In the genomic region with DNA sequence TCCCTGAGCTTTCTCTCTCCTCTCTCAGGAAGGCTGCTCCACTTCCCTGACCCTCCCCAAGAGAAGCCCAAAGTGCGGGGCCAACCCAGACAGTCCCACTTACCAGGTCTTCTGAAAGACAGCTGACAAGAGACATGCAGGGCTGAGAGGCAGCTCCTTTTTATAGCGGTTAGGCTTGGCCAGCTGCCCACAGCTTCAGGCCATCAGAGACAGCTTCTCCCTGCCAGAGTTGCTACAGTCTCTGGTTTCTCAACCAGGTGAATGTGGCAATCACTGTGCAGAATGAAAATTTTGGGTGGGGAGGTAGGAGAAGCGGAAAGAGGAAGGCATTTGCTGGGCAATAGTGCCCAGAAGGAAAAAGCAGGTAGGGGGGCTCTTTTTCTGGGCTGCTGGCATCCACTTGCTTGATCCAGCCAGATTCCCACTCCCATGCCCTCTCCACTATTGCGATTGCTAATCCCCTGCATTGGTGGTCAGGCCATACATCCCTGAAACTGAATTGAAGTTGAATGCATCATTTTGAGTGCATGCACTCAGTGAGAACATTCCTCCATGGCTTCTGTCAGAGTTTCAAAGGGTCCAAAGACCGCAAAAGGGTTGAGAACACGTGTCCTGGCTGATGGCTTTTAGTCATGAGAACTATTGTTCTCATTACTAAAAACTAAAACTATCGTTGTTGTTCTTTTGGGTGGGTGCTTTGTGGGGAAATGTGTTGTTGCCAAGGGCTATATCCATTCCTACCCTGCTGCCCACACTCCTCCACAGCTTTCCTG, we compare ENCODE assay signal across 10 cellular contexts. TPM values are rescaled to one million over a fixed set of nuclear protein-coding genes. Genes with fewer than 3 reads are reported as not detected.
A peak's percentile ranks its signal among the peaks of the same experiment; 100 is the strongest.
DNase-seq lines count a peak whose midpoint lies in the region; ATAC-seq and TF ChIP-seq lines count a peak whose summit lies in the region.
"Had no signal": no experiment of that assay in that cellular context is flagged by ENCODE, and none has a peak within 500 bp of the region (broad histone marks: within the 10 kb centered on the region; RNA-seq: fewer than 3 reads in every experiment).

A gene (minus strand): TSS at position 136 of the 773 bp plus-strand sequence. CDS start 538 bp downstream, outside the sequence.

- no peaks in the 10 kb centered on the region for H3K36me3 ChIP-seq in PC-9 (ENCODE audit: low read depth)

- intact Hi-C loops in PC-9 (cut with micrococcal nuclease; ENCODE audit: unreplicated experiment) = no loop called here
- intact Hi-C loops in Right ventricle myocardium superior (cut with DNase I) = no loop called here
- intact Hi-C loops in sciatic nerve (cut with DNase I) = no loop called here

- H3F3A ChIP-seq in PC-9 (ENCODE audit: insufficient read depth, low read depth) = peaks cover 9% of the 10 kb centered on the region; the same call in 1 of the 2 replicates

- ATAC-seq in Right ventricle myocardium superior (ENCODE audit: poor library complexity) (peak; percentile 91), sciatic nerve (no peak), GM18511 (IDR thresholded peaks at IDR 0.05; ENCODE audit: unreplicated experiment) (no peak)

- BruUV-seq in PC-9 (replicated peaks; lab: Mats Ljungman, UMichigan) = no TSS peak

- peaks cover 59% of the 10 kb centered on the region for H3K4me1 ChIP-seq in PC-9 (replicated peaks; ENCODE audit: insufficient read depth)

- H3K9me3 ChIP-seq in PC-9 (ENCODE audit: insufficient read depth, low read depth) = no peaks in the 10 kb centered on the region

- no peak within 1 kb of the TSS; the same call in 1 of the 2 replicates for H3K4me3 ChIP-seq in PC-9

- no peaks in the 10 kb centered on the region for H3K79me2 ChIP-seq in PC-9 (ENCODE audit: low read depth)

- no peaks in the 10 kb centered on the region for H4K20me1 ChIP-seq in PC-9 (ENCODE audit: insufficient read depth)

- TF ChIP-seq CTCF in PC-9 (conservative IDR thresholded peaks at IDR 0.05) = no peak

- DNase-seq in HPDE6-E6E7 (ENCODE audit: extremely low spot score) = peak; percentile 55
- peak; percentile 13 to 81 for DNase-seq in PC-9
- DNase-seq in Right ventricle myocardium superior = peak; percentile 90
- no peak for DNase-seq in sciatic nerve (ENCODE audit: low spot score)
- no peak for DNase-seq in activated CD4-positive, CD25-positive, alpha-beta regulatory T cell treated with anti-CD3 and anti-CD28 coated beads, Interleukin-2, amount 50 U/mL, for 72 hours
- DNase-seq in activated CD4-positive, alpha-beta T cell treated with anti-CD3 and anti-CD28 coated beads, Interleukin-2, amount 50 U/mL, for 4 hours = no peak
- DNase-seq in stimulated activated CD4-positive, alpha-beta T cell treated with anti-CD3 and anti-CD28 coated beads, Interleukin-2, amount 100 ng/mL, for 24 hours = no peak
- DNase-seq: activated CD4-positive, alpha-beta T cell treated with anti-CD3 and anti-CD28 coated beads, Interleukin-2, amount 10 ng/mL, durations not matched to agents 24 days and 14 days; CD4-positive, alpha-beta memory T cell had no signal

- H3K27ac ChIP-seq in PC-9 = no peak within 1 kb of the TSS

- POLR2A ChIA-PET in PC-9 (lab: Charles Lee; ENCODE audit: unreplicated experiment) = no interaction called here

- H3K4me2 ChIP-seq in PC-9 = peak within 1 kb of the TSS; percentile 64

- H3K9me2 ChIP-seq in PC-9 (ENCODE audit: insufficient read depth) = no peaks in the 10 kb centered on the region

- no peaks in the 10 kb centered on the region for H3K27me3 ChIP-seq in PC-9 (ENCODE audit: insufficient read depth, low read depth)

- H2AFZ ChIP-seq in PC-9 = no peak within 1 kb of the TSS

- CTCF ChIA-PET in PC-9 (lab: Charles Lee) = no interaction called here

RNA-seq across cellular contexts. Expression of the gene that starts here (rescaled TPM):
- total RNA-seq in PC-9 (2021) (not detected in 2 replicates), Right ventricle myocardium superior (42.5 TPM), sciatic nerve (192 TPM)
- total RNA-seq: activated CD4-positive, alpha-beta T cell treated with anti-CD3 and anti-CD28 coated beads, Interleukin-2, amount 10 ng/mL, durations not matched to agents 24 days and 14 days had no signal

Comparison
In these comparisons a context has a peak if more than half of its experiments do, and no peak if none do; other contexts are left out.
1. RNA of the gene that starts here (total RNA-seq): 192 TPM in sciatic nerve (single experiment) and 42.5 TPM in Right ventricle myocardium superior (single experiment); not detected in PC-9; every median in the first group is over 10 times any median in the second.
2. Peak in DNase-seq and H3K4me2 ChIP-seq in PC-9; RNA of the gene not detected or under 1 TPM.
3. DNase-seq: peak in HPDE6-E6E7 (single experiment) and Right ventricle myocardium superior (single experiment); none in sciatic nerve (single experiment), activated CD4-positive, CD25-positive, alpha-beta regulatory T cell treated with anti-CD3 and anti-CD28 coated beads, Interleukin-2, amount 50 U/mL, for 72 hours (single experiment), activated CD4-positive, alpha-beta T cell treated with anti-CD3 and anti-CD28 coated beads, Interleukin-2, amount 50 U/mL, for 4 hours (0 of 2) and stimulated activated CD4-positive, alpha-beta T cell treated with anti-CD3 and anti-CD28 coated beads, Interleukin-2, amount 100 ng/mL, for 24 hours (0 of 2).